In genomic region chr2:238966274-238966937, GRCh38 we compare ENCODE assay signal across 1 cellular context.
TF ChIP-seq lines count a peak whose summit lies in the region.

No MANE protein-coding gene starts in this region.

TF ChIP-seq in IMR-90, 13 proteins besides CTCF, POLR2A, EP300 and RAD21 (continued from another document):
- TF ChIP-seq ELK1 (IDR thresholded peaks at IDR 0.05; ENCODE audit: borderline replicate concordance, low read depth, low read length) (no peak), MXI1 (IDR thresholded peaks at IDR 0.05; ENCODE audit: borderline replicate concordance, low read depth, low read length) (no peak)
